14 cellular contexts compared by ENCODE assay signal in genomic region chr9:129561594-129562281, GRCh38. TPM values are rescaled to one million over a fixed set of nuclear protein-coding genes. Genes with fewer than 3 reads are reported as not detected.
DNase-seq lines count a peak whose midpoint lies in the region; ATAC-seq and TF ChIP-seq lines count a peak whose summit lies in the region.
"Had no signal": no experiment of that assay in that cellular context is flagged by ENCODE, and none has a peak within 500 bp of the region (broad histone marks: within the 10 kb centered on the region; RNA-seq: fewer than 3 reads in every experiment).

No MANE protein-coding gene starts in this region.

- H3K27me3 ChIP-seq in layer of hippocampus (ENCODE audit: control insufficient read depth, insufficient read depth, low read length): no peaks in the 10 kb centered on the region
- H3K27me3 ChIP-seq in stomach smooth muscle (ENCODE audit: control insufficient read depth in 1 of 2, insufficient read depth in 2 of 2, low read length in 2 of 2): no peaks in the 10 kb centered on the region

- POLR2A ChIA-PET in RWPE1 (lab: Yijun Ruan, JAX; ENCODE audit: low non-redundant PET): interaction anchor here (0.6 kb wide), 1 partner anchor 11 kb away, joined by 4 read pairs; no protein-coding TSS in a partner anchor

- no peaks in the 10 kb centered on the region for H3K36me3 ChIP-seq in stomach smooth muscle (ENCODE audit: control insufficient read depth in 2 of 2, insufficient read depth in 2 of 2, low read length in 2 of 2)

- ATAC-seq in HG03175 (IDR thresholded peaks at IDR 0.05; ENCODE audit: unreplicated experiment): no peak
- ATAC-seq: stimulated activated naive CD8-positive, alpha-beta T cell treated with anti-CD3 and anti-CD28 coated beads, Interleukin-15, Interleukin-2, amounts not matched to agents 100 U/mL and 50 U/mL, for 24 hours had no signal

- H3K9me3 Mint-ChIP-seq in activated naive CD4-positive, alpha-beta T cell treated with anti-CD3 and anti-CD28 coated beads, Interleukin-2, amount 10 ng/mL, durations not matched to agents 7 days and 5 days: no peaks in the 10 kb centered on the region
- H3K9me3 Mint-ChIP-seq: activated T-helper 1 cell treated with anti-CD3 and anti-CD28 coated beads, Interleukin-12 subunit alpha, Interleukin-12 subunit beta, Interleukin-2, Interleukin-4 antibody, amounts not matched to agents 30 ng/mL and 10 ng/mL and 1 ng/mL, durations not matched to agents 14 hours and 24 hours and 36 hours had no signal

- H3K27me3 Mint-ChIP-seq in activated naive CD4-positive, alpha-beta T cell treated with anti-CD3 and anti-CD28 coated beads, Interleukin-2, amount 10 ng/mL, durations not matched to agents 7 days and 5 days: peaks cover 50% of the 10 kb centered on the region

- H3K4me1 ChIP-seq in stomach smooth muscle (ENCODE audit: control insufficient read depth, insufficient read depth, low read length): peaks cover 9% of the 10 kb centered on the region

- no peaks in the 10 kb centered on the region for H3K4me1 Mint-ChIP-seq in activated naive CD4-positive, alpha-beta T cell treated with anti-CD3 and anti-CD28 coated beads, Interleukin-2, amount 10 ng/mL, durations not matched to agents 7 days and 5 days

- DNase-seq in NCI-H187 (lab: John Stamatoyannopoulos, UW): peak; percentile 28 to 44
- no peak for DNase-seq in NCI-H187 treated with DMSO at 0.1 percent for 48 hours (lab: John Stamatoyannopoulos, UW)
- DNase-seq in RWPE1 (ENCODE audit: low spot score): no peak
- no peak for DNase-seq in activated naive CD4-positive, alpha-beta T cell treated with anti-CD3 and anti-CD28 coated beads, Interleukin-2, amount 10 ng/mL, durations not matched to agents 7 days and 5 days
- no peak for DNase-seq in H4 (ENCODE audit: low spot score)
- DNase-seq: GM23248; stimulated activated naive CD8-positive, alpha-beta T cell treated with anti-CD3 and anti-CD28 coated beads, Interleukin-15, Interleukin-2, amounts not matched to agents 100 U/mL and 50 U/mL, for 24 hours had no signal

- H3K27ac ChIP-seq in RWPE1 (peak overlapping the region; percentile 8; the same call in 1 of the 2 replicates), layer of hippocampus (ENCODE audit: low read depth, low read length) (peak overlapping the region; percentile 66), stomach smooth muscle (ENCODE audit: low read length) (peak overlapping the region; percentile 11)
- H3K27ac ChIP-seq: GM23248 had no signal

- no peak overlapping the region for H3K9ac ChIP-seq in stomach smooth muscle (ENCODE audit: low read length in 2 of 2)
- H3K9ac ChIP-seq: GM23248 had no signal

- H3K4me3 Mint-ChIP-seq in activated naive CD4-positive, alpha-beta T cell treated with anti-CD3 and anti-CD28 coated beads, Interleukin-2, amount 10 ng/mL, durations not matched to agents 7 days and 5 days: no peak overlapping the region
- H3K4me3 Mint-ChIP-seq: activated T-helper 1 cell treated with anti-CD3 and anti-CD28 coated beads, Interleukin-12 subunit alpha, Interleukin-12 subunit beta, Interleukin-2, Interleukin-4 antibody, amounts not matched to agents 30 ng/mL and 10 ng/mL and 1 ng/mL, durations not matched to agents 14 hours and 24 hours and 36 hours had no signal

- H3K27ac Mint-ChIP-seq in activated naive CD4-positive, alpha-beta T cell treated with anti-CD3 and anti-CD28 coated beads, Interleukin-2, amount 10 ng/mL, durations not matched to agents 7 days and 5 days: no peak overlapping the region

- no peak for TF ChIP-seq CTCF in RWPE1 (conservative IDR thresholded peaks at IDR 0.05; ENCODE audit: low read depth)

- CTCF ChIA-PET in RWPE1 (lab: Yijun Ruan, JAX): interaction anchor here (0.6 kb wide), 1 partner anchor 58 kb away, joined by 3 read pairs; no protein-coding TSS in a partner anchor
- CTCF ChIA-PET in activated naive CD4-positive, alpha-beta T cell treated with anti-CD3 and anti-CD28 coated beads, Interleukin-2, amount 10 ng/mL, durations not matched to agents 7 days and 5 days (lab: Charles Lee): no interaction called here

- H3K4me3 ChIP-seq in stomach smooth muscle (ENCODE audit: low read length in 2 of 2): no peak overlapping the region
- H3K4me3 ChIP-seq: GM23248 had no signal

- no peaks in the 10 kb centered on the region for H3K36me3 Mint-ChIP-seq in activated naive CD4-positive, alpha-beta T cell treated with anti-CD3 and anti-CD28 coated beads, Interleukin-2, amount 10 ng/mL, durations not matched to agents 7 days and 5 days

- H3K9me3 ChIP-seq in stomach smooth muscle (ENCODE audit: control insufficient read depth in 2 of 2, low read length in 2 of 2): no peaks in the 10 kb centered on the region

RNA-seq across cellular contexts. Expression of gene C9orf50, which starts 59.2 kb away (rescaled TPM):
- total RNA-seq in H4 (2014; rRNA removed; shearing (Covaris generic)): not detected in 2 replicates
- total RNA-seq: activated T-helper 1 cell treated with anti-CD3 and anti-CD28 coated beads, Interleukin-12 subunit alpha, Interleukin-12 subunit beta, Interleukin-2, Interleukin-4 antibody, amounts not matched to agents 30 ng/mL and 10 ng/mL and 1 ng/mL, durations not matched to agents 14 hours and 24 hours and 36 hours; cerebellum; frontal cortex; myocyte had no signal

Comparison
In these comparisons a context has a peak if more than half of its experiments do, and no peak if none do; other contexts are left out.
1. DNase-seq: peak in NCI-H187 (2 of 2); none in NCI-H187 treated with DMSO at 0.1 percent for 48 hours (single experiment), RWPE1 (single experiment), activated naive CD4-positive, alpha-beta T cell treated with anti-CD3 and anti-CD28 coated beads, Interleukin-2, amount 10 ng/mL, durations not matched to agents 7 days and 5 days (single experiment) and H4 (single experiment).
2. H3K27ac ChIP-seq: peak in every context shown above with its lines; median percentile 66 in layer of hippocampus; 11 in stomach smooth muscle; 8 in RWPE1.